Comparison of ENCODE assay signal across 2 cellular contexts in the genomic region with DNA sequence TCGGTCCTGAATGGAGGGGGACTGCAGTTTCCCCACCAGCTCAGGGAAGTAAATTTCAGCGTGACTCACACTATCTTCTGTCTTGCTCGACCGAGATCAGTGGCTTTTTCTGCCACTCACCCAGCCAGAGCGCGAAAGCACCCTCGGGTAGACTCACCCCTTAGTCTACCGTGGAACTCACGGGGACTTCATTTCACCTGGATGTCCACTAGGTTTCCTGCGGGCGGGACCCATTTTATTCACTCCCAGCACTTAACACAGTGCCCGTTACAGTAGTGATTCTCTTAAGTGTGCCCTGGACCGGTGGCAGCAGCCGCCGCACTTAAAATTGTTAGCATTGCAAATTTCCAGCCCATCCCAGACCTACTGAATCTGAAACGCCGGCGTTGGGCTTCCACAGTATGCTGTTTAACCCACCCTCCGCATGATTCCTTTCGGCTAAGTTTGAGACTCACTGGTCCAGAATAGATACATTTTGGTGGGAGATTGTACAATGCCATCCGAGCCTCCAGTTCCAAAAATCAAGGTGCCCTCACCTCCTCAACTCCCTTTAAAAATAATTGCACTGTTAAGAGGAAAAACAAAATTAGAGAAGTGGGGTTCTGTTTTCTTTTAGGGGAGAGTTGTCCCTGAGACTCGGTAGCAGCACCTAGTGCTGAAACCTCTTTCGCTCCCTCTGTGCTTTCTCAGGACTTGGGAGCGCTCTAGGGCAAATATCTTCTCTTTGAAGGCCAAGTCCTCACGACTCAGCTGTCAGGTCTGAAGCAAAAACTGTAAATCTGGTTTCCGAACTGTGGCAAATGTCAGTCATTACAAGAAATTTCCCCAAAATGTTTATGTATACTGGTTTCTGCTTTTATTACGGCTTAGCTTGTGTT.
TF ChIP-seq lines count a peak whose summit lies in the region.

No MANE protein-coding gene starts in this region.

TF ChIP-seq in HEK293, 187 proteins besides CTCF, POLR2A, EP300 and RAD21 (continued from another document):
- TF ChIP-seq ZBTB48 (tag by site-specific recombination; IDR thresholded peaks at IDR 0.05) = peak; percentile 35; the same call in 1 of the 2 replicates
- peak; percentile 48 for TF ChIP-seq ZNF335 (tag by site-specific recombination; conservative IDR thresholded peaks at IDR 0.05)
- TF ChIP-seq ZNF529 (tag by site-specific recombination; IDR thresholded peaks at IDR 0.05; ENCODE audit: insufficient replicate concordance) = no peak
- TF ChIP-seq TRIM28 (IDR thresholded peaks at IDR 0.05; ENCODE audit: borderline replicate concordance, low read length) = peak; percentile 78; the same call in 1 of the 2 replicates
- no peak for TF ChIP-seq ZBTB1 (tag by site-specific recombination; IDR thresholded peaks at IDR 0.05)
- TF ChIP-seq, protein P1, sequence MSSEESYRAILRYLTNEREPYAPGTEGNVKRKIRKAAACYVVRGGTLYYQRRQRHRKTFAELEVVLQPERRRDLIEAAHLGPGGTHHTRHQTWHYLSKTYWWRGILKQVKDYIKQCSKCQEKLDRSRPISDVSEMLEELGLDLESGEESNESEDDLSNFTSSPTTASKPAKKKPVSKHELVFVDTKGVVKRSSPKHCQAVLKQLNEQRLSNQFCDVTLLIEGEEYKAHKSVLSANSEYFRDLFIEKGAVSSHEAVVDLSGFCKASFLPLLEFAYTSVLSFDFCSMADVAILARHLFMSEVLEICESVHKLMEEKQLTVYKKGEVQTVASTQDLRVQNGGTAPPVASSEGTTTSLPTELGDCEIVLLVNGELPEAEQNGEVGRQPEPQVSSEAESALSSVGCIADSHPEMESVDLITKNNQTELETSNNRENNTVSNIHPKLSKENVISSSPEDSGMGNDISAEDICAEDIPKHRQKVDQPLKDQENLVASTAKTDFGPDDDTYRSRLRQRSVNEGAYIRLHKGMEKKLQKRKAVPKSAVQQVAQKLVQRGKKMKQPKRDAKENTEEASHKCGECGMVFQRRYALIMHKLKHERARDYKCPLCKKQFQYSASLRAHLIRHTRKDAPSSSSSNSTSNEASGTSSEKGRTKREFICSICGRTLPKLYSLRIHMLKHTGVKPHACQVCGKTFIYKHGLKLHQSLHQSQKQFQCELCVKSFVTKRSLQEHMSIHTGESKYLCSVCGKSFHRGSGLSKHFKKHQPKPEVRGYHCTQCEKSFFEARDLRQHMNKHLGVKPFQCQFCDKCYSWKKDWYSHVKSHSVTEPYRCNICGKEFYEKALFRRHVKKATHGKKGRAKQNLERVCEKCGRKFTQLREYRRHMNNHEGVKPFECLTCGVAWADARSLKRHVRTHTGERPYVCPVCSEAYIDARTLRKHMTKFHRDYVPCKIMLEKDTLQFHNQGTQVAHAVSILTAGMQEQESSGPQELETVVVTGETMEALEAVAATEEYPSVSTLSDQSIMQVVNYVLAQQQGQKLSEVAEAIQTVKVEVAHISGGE (tag by site-specific recombination; conservative IDR thresholded peaks at IDR 0.05; ENCODE audit: low read depth) = 0 out of 2 replicates have a peak, but pooled peaks have one; percentile 58
- TF ChIP-seq, protein P2, sequence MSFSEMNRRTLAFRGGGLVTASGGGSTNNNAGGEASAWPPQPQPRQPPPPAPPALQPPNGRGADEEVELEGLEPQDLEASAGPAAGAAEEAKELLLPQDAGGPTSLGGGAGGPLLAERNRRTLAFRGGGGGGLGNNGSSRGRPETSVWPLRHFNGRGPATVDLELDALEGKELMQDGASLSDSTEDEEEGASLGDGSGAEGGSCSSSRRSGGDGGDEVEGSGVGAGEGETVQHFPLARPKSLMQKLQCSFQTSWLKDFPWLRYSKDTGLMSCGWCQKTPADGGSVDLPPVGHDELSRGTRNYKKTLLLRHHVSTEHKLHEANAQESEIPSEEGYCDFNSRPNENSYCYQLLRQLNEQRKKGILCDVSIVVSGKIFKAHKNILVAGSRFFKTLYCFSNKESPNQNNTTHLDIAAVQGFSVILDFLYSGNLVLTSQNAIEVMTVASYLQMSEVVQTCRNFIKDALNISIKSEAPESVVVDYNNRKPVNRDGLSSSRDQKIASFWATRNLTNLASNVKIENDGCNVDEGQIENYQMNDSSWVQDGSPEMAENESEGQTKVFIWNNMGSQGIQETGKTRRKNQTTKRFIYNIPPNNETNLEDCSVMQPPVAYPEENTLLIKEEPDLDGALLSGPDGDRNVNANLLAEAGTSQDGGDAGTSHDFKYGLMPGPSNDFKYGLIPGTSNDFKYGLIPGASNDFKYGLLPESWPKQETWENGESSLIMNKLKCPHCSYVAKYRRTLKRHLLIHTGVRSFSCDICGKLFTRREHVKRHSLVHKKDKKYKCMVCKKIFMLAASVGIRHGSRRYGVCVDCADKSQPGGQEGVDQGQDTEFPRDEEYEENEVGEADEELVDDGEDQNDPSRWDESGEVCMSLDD (tag by site-specific recombination; IDR thresholded peaks at IDR 0.05) = no peak
- no peak for TF ChIP-seq ZNF629 (tag by site-specific recombination; IDR thresholded peaks at IDR 0.05)
- TF ChIP-seq, protein P3, sequence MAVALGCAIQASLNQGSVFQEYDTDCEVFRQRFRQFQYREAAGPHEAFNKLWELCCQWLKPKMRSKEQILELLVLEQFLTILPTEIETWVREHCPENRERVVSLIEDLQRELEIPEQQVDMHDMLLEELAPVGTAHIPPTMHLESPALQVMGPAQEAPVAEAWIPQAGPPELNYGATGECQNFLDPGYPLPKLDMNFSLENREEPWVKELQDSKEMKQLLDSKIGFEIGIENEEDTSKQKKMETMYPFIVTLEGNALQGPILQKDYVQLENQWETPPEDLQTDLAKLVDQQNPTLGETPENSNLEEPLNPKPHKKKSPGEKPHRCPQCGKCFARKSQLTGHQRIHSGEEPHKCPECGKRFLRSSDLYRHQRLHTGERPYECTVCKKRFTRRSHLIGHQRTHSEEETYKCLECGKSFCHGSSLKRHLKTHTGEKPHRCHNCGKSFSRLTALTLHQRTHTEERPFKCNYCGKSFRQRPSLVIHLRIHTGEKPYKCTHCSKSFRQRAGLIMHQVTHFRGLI (tag by site-specific recombination; IDR thresholded peaks at IDR 0.05) = peak; percentile 75; the same call in 1 of the 2 replicates

TF ChIP-seq in neural cell, 6 proteins besides CTCF, POLR2A, EP300 and RAD21 (continued from another document):
- no peak for TF ChIP-seq SMC3 (conservative IDR thresholded peaks at IDR 0.05; ENCODE audit: poor library complexity)
- no peak for TF ChIP-seq POLR2AphosphoS5 (IDR thresholded peaks at IDR 0.05)
- TF ChIP-seq EZH2 (IDR thresholded peaks at IDR 0.05; ENCODE audit: borderline replicate concordance, insufficient read depth, low read length, poor library complexity, severe bottlenecking) = no peak
